22 cellular contexts compared by ENCODE assay signal in genomic region chr3:100149713-100150112, GRCh38. TPM values are rescaled to one million over a fixed set of nuclear protein-coding genes. Genes with fewer than 3 reads are reported as not detected.
DNase-seq lines count a peak whose midpoint lies in the region; ATAC-seq and TF ChIP-seq lines count a peak whose summit lies in the region.
"Had no signal": no experiment of that assay in that cellular context is flagged by ENCODE, and none has a peak within 500 bp of the region (broad histone marks: within the 10 kb centered on the region; RNA-seq: fewer than 3 reads in every experiment).

No MANE protein-coding gene starts in this region.

- no peak for TF ChIP-seq POLR2A in GM18505 (IDR thresholded peaks at IDR 0.05; ENCODE audit: borderline replicate concordance, extremely low read depth, insufficient read depth, insufficient read length)

- no peak overlapping the region for H3K4me3 Mint-ChIP-seq in stimulated activated naive B cell treated with anti-CD40 and anti-IgM and Interleukin-4, amounts not matched to agents 10 μg/mL and 1 μg/mL and 100 μg/mL, for 72 hours
- H3K4me3 Mint-ChIP-seq: activated CD4-positive, alpha-beta memory T cell treated with anti-CD3 and anti-CD28 coated beads, Interleukin-2, amount 10 ng/mL, durations not matched to agents 7 days and 5 days; activated naive CD8-positive, alpha-beta T cell; activated T-cell treated with anti-CD3 and anti-CD28 coated beads, Interleukin-2, amount 50 U/mL, for 24 hours; CD8-positive, alpha-beta memory T cell; T-helper 17 cell had no signal

- H3K4me2 ChIP-seq in Karpas-422 (ENCODE audit: low read depth, low read length, poor library complexity, severe bottlenecking), result no peak overlapping the region

- peaks cover 0 to 1% of the 10 kb centered on the region in 2 donors for H3K9me3 Mint-ChIP-seq in stimulated activated naive B cell treated with anti-CD40 and anti-IgM and Interleukin-4, amounts not matched to agents 10 μg/mL and 1 μg/mL and 100 μg/mL, for 72 hours
- H3K9me3 Mint-ChIP-seq: activated CD4-positive, alpha-beta memory T cell treated with anti-CD3 and anti-CD28 coated beads, Interleukin-2, amount 10 ng/mL, durations not matched to agents 7 days and 5 days had no signal

- TF ChIP-seq CTCF in left ventricle myocardium inferior (IDR thresholded peaks at IDR 0.05; ENCODE audit: borderline replicate concordance), result no peak

- no peaks in the 10 kb centered on the region for H3K36me3 ChIP-seq in left ventricle myocardium inferior
- H3K36me3 ChIP-seq in Karpas-422 (ENCODE audit: insufficient read depth, low read length), result no peaks in the 10 kb centered on the region
- H3K36me3 ChIP-seq: right lobe of liver had no signal

- no peak overlapping the region for H3K9ac ChIP-seq in Karpas-422 (ENCODE audit: low read length)

- H3K27ac Mint-ChIP-seq in stimulated activated naive B cell treated with anti-CD40 and anti-IgM and Interleukin-4, amounts not matched to agents 10 μg/mL and 1 μg/mL and 100 μg/mL, for 72 hours, result peak overlapping the region; percentile 5
- H3K27ac Mint-ChIP-seq: activated CD4-positive, alpha-beta memory T cell treated with anti-CD3 and anti-CD28 coated beads, Interleukin-2, amount 10 ng/mL, durations not matched to agents 7 days and 5 days; activated naive CD8-positive, alpha-beta T cell; activated T-cell treated with anti-CD3 and anti-CD28 coated beads, Interleukin-2, amount 50 U/mL, for 24 hours; T-helper 17 cell had no signal

- no peaks in the 10 kb centered on the region for H3K9me2 ChIP-seq in Karpas-422 (replicated peaks; ENCODE audit: insufficient read depth, low read length)

- no peak for ATAC-seq in Right ventricle myocardium superior (ENCODE audit: poor library complexity)
- ATAC-seq in left ventricle myocardium superior, result peak; percentile 30
- ATAC-seq in stimulated activated naive B cell treated with anti-CD40 and anti-IgM and Interleukin-4, amounts not matched to agents 10 μg/mL and 1 μg/mL and 100 μg/mL, for 72 hours (replicated peaks), result no peak
- ATAC-seq in GM18505 (IDR thresholded peaks at IDR 0.05; ENCODE audit: unreplicated experiment), result no peak
- ATAC-seq: left colon, right lobe of liver, T-helper 17 cell had no signal

- H3K27me3 ChIP-seq in left ventricle myocardium inferior (ENCODE audit: low read depth) (no peaks in the 10 kb centered on the region), Karpas-422 (ENCODE audit: low read length) (no peaks in the 10 kb centered on the region)
- H3K27me3 ChIP-seq: MG63, right lobe of liver, SJCRH30 had no signal

- H2AFZ ChIP-seq in Karpas-422 (ENCODE audit: low read length), result no peak overlapping the region

- peaks cover 2% of the 10 kb centered on the region for H3K9me3 ChIP-seq in left ventricle myocardium inferior (replicated peaks)
- H3K9me3 ChIP-seq in Karpas-422 (ENCODE audit: low read length), result no peaks in the 10 kb centered on the region
- H3K9me3 ChIP-seq: right lobe of liver, SJCRH30 had no signal

- no peaks in the 10 kb centered on the region for H4K20me1 ChIP-seq in Karpas-422 (ENCODE audit: insufficient read depth, low read depth, low read length)

- no peak overlapping the region for H3K4me3 ChIP-seq in left ventricle myocardium inferior
- no peak overlapping the region for H3K4me3 ChIP-seq in Karpas-422 (ENCODE audit: low read length)
- H3K4me3 ChIP-seq: MG63, right lobe of liver, SJCRH30 had no signal

- no peaks in the 10 kb centered on the region for H3K27me3 Mint-ChIP-seq in stimulated activated naive B cell treated with anti-CD40 and anti-IgM and Interleukin-4, amounts not matched to agents 10 μg/mL and 1 μg/mL and 100 μg/mL, for 72 hours
- H3K27me3 Mint-ChIP-seq: activated CD4-positive, alpha-beta memory T cell treated with anti-CD3 and anti-CD28 coated beads, Interleukin-2, amount 10 ng/mL, durations not matched to agents 7 days and 5 days; activated naive CD8-positive, alpha-beta T cell; activated T-cell treated with anti-CD3 and anti-CD28 coated beads, Interleukin-2, amount 50 U/mL, for 24 hours; CD8-positive, alpha-beta memory T cell; T-helper 17 cell had no signal

- peaks cover 32% of the 10 kb centered on the region for H3K4me1 ChIP-seq in left ventricle myocardium inferior
- no peaks in the 10 kb centered on the region for H3K4me1 ChIP-seq in Karpas-422 (ENCODE audit: low read length)
- H3K4me1 ChIP-seq: right lobe of liver, SJCRH30 had no signal

- no peaks in the 10 kb centered on the region for H3K79me2 ChIP-seq in Karpas-422 (ENCODE audit: low read length)

- H3K27ac ChIP-seq in left ventricle myocardium inferior (replicated peaks), result peak overlapping the region; percentile 70
- no peak overlapping the region for H3K27ac ChIP-seq in Karpas-422 (ENCODE audit: low read length)
- H3K27ac ChIP-seq: epithelial cell of prostate, right lobe of liver, SJCRH30, WERI-Rb-1 had no signal

- DNase-seq in left ventricle myocardium inferior (no peak), Right ventricle myocardium superior (no peak), left ventricle myocardium superior (no peak), A172 (ENCODE audit: low spot score) (no peak), Karpas-422 (no peak)
- DNase-seq in stimulated activated naive B cell treated with anti-CD40 and anti-IgM and Interleukin-4, amounts not matched to agents 10 μg/mL and 1 μg/mL and 100 μg/mL, for 72 hours, result no peak
- DNase-seq: activated CD4-positive, alpha-beta memory T cell treated with anti-CD3 and anti-CD28 coated beads, Interleukin-2, amount 10 ng/mL, durations not matched to agents 7 days and 5 days; activated T-cell treated with anti-CD3 and anti-CD28 coated beads, Interleukin-2, amount 50 U/mL, for 24 hours; CD8-positive, alpha-beta memory T cell; dermis blood vessel endothelial cell; left colon; MG63; NCI-H1694 treated with DMSO at 0.1 percent for 48 hours; NCI-H226; right lobe of liver; SJCRH30; stimulated activated naive CD4-positive, alpha-beta T cell; T-helper 17 cell; WERI-Rb-1 had no signal

- peaks cover 39 to 47% of the 10 kb centered on the region in 2 donors for H3K36me3 Mint-ChIP-seq in stimulated activated naive B cell treated with anti-CD40 and anti-IgM and Interleukin-4, amounts not matched to agents 10 μg/mL and 1 μg/mL and 100 μg/mL, for 72 hours

- peaks cover under 1 to 3% of the 10 kb centered on the region in 2 donors for H3K4me1 Mint-ChIP-seq in stimulated activated naive B cell treated with anti-CD40 and anti-IgM and Interleukin-4, amounts not matched to agents 10 μg/mL and 1 μg/mL and 100 μg/mL, for 72 hours

- intact Hi-C loops in left ventricle myocardium inferior (cut with micrococcal nuclease), result no loop called here
- intact Hi-C loops in Right ventricle myocardium superior (cut with DNase I), result no loop called here
- intact Hi-C loops in left ventricle myocardium superior (cut with micrococcal nuclease), result no loop called here

RNA-seq across cellular contexts. Expression of gene FILIP1L, which starts 35.4 kb away (rescaled TPM):
- total RNA-seq in left ventricle myocardium inferior (84.9 TPM), Right ventricle myocardium superior (39.3 TPM), left ventricle myocardium superior (28.6 TPM)
- 29.0 and 48.1 TPM in 2 replicates for total RNA-seq in A172 (2014; rRNA removed; shearing (Covaris generic))
- total RNA-seq in Karpas-422 (2014; rRNA removed; shearing (Covaris generic); ENCODE audit: low replicate concordance), result 0.37 and 0.43 TPM in 2 replicates

Comparison
In these comparisons a context has a peak if more than half of its experiments do, and no peak if none do; other contexts are left out.
1. RNA of gene FILIP1L, which starts 35.4 kb away (total RNA-seq): 84.9 TPM in left ventricle myocardium inferior (single experiment), 39.3 TPM in Right ventricle myocardium superior (single experiment), 29.0 to 48.1 TPM in A172 and 28.6 TPM in left ventricle myocardium superior (single experiment); 0.37 to 0.43 TPM in Karpas-422; every median in the first group is over 10 times any median in the second.